ENCODE assay signal across 7 cellular contexts in the genomic region with DNA sequence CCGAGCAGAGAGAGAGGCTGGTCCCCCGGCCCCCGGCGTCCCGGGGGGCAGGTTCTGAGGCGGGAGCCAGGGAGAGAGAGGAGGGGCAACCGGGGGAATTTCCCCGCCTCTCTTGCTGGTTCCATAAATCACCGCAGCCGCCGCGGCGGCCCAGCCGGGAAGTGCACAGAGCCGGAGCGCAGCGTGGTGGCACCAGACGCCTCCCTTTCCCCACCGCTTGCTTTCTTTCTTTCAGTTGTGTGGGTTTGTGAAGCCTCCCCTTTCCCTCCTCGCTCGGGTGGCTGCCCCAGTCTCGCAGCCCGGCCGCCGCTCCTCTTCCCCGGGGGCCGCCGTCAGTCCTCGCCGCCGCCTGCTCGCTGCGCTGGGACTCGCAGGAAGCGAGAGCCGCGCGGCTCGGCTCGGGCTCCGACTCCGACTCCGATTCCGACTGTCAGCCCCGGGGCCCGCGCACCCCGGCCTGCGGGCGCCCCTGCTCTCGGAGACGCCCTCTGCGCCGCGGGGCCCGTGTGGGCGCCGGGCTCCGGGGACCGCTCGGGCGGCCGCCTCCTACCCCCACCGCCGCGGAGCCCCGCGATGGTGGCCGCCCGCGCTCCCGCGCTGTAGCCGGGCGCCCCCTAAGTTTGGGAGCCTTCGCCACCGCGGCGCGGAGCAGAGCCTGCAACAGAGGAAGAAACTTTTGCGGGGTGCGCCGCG. TPM values are rescaled to one million over a fixed set of nuclear protein-coding genes. Genes with fewer than 3 reads are reported as not detected.
DNase-seq lines count a peak whose midpoint lies in the region; ATAC-seq, FAIRE-seq and TF ChIP-seq lines count a peak whose summit lies in the region.

A gene (plus strand): TSS at position 153 of the 693 bp plus-strand sequence. CDS start 616 bp downstream, outside the sequence.

- no peaks in the 10 kb centered on the region for H3K4me1 ChIP-seq in HepG2 (ENCODE audit: insufficient read depth, low read length)

- 0 out of 2 replicates have a peak, but pooled peaks have one; percentile 9 for TF ChIP-seq CTCF in HepG2 (CRISPR knock-in tag; IDR thresholded peaks at IDR 0.05)

- H4K20me1 ChIP-seq in HepG2 (ENCODE audit: insufficient read depth, low read length): no peaks in the 10 kb centered on the region

- no peaks in the 10 kb centered on the region for H3K9me3 ChIP-seq in HepG2 (ENCODE audit: low read length)

- peak within 1 kb of the TSS; percentile 40 to 70 (median 53); a peak in 5 of 6 replicates for H3K4me3 ChIP-seq in HepG2 (replicated peaks in 1 of 3; ENCODE audit: insufficient read depth in 1 of 3, low read depth in 2 of 3, low read length in 3 of 3)

- peaks cover 5 to 48% of the 10 kb centered on the region in 2 experiments; a peak in 4 of 5 replicates for H3K27me3 ChIP-seq in HepG2 (ENCODE audit: control insufficient read depth in 1 of 2, insufficient read depth in 2 of 2, low read length in 2 of 2)

- no peaks in the 10 kb centered on the region for H3K36me3 ChIP-seq in HepG2 (replicated peaks in 1 of 2; ENCODE audit: control insufficient read depth in 1 of 2, insufficient read depth in 2 of 2, low read length in 2 of 2)

- ATAC-seq in GM18508 (IDR thresholded peaks at IDR 0.05; ENCODE audit: insufficient read depth, unreplicated experiment) (peak; percentile 48), HG02973 (IDR thresholded peaks at IDR 0.05; ENCODE audit: unreplicated experiment) (peak; percentile 64), HepG2 (peak; percentile 86)

- no peaks in the 10 kb centered on the region for H3K79me2 ChIP-seq in HepG2 (ENCODE audit: insufficient read depth, low read length)

- POLR2A ChIA-PET in HepG2 (lab: Yijun Ruan, JAX): no interaction called here

- TF ChIP-seq EP300 in HepG2 (IDR thresholded peaks at IDR 0.05; ENCODE audit: low read depth in 2 of 2, low read length in 2 of 2) (no peak), HepG2 (CRISPR knock-in tag; IDR thresholded peaks at IDR 0.05; ENCODE audit: borderline replicate concordance) (no peak)

- TF ChIP-seq POLR2A in HepG2 (IDR thresholded peaks at IDR 0.05; ENCODE audit: insufficient read depth in 1 of 2, low read depth in 2 of 2, low read length in 2 of 2): no peak

- no peak within 1 kb of the TSS for H2AFZ ChIP-seq in HepG2 (ENCODE audit: low read length)

- no peak for FAIRE-seq in HepG2 (lab: Jason Lieb, UNC)

- H3K4me2 ChIP-seq in HepG2 (ENCODE audit: low read depth, low read length): peak within 1 kb of the TSS; percentile 78

- 0 out of 2 replicates have a peak, but pooled peaks have one; percentile 4 for TF ChIP-seq RAD21 in HepG2 (CRISPR knock-in tag; IDR thresholded peaks at IDR 0.05)

- CTCF ChIA-PET in HepG2 (lab: Yijun Ruan, JAX; ENCODE audit: low intra/inter-chr PET ratio, low total read pairs): no interaction called here

- H3K9ac ChIP-seq in HepG2 (ENCODE audit: insufficient read depth, low read depth, low read length): no peak within 1 kb of the TSS

- intact Hi-C loops in HepG2 (cut with micrococcal nuclease; ENCODE audit: unreplicated experiment): no loop called here

- BruUV-seq in HepG2 (replicated peaks; lab: Mats Ljungman, UMichigan): no TSS peak

- DNase-seq in NCI-H2171 treated with DMSO at 0.1 percent for 48 hours (lab: John Stamatoyannopoulos, UW): peak; percentile 82
- DNase-seq in activated CD4-positive, alpha-beta T cell treated with anti-CD3 and anti-CD28 coated beads for 4 hours: peak; percentile 63 to 69
- DNase-seq in dermis blood vessel endothelial cell: peak; percentile 88
- no peak for DNase-seq in HepG2 (ENCODE audit: low spot score)
- peak; percentile 67 for DNase-seq in stimulated activated CD4-positive, alpha-beta T cell treated with anti-CD3 and anti-CD28 coated beads, Interleukin-1b, Interleukin-23, amount 100 ng/mL, for 48 hours

- 1% methylated on average over 16 of the region's 84 CpGs for whole genome bisulfite sequencing in HepG2 (ENCODE audit: low lambda C conversion rate)

- H3K27ac ChIP-seq in HepG2 (ENCODE audit: extremely low read length, insufficient read depth, low read length): no peak within 1 kb of the TSS

- in situ Hi-C loops in HepG2 (cut with HindIII; ENCODE audit: extremely low pct_ligation_motif_present, low pct_unique_long_range_greater_than_20kb): no loop called here

TF ChIP-seq in HepG2, 621 proteins besides CTCF, POLR2A, EP300 and RAD21 (continues in another document):
- TF ChIP-seq CBFB (CRISPR knock-in tag; IDR thresholded peaks at IDR 0.05): no peak
- TF ChIP-seq, protein P1, sequence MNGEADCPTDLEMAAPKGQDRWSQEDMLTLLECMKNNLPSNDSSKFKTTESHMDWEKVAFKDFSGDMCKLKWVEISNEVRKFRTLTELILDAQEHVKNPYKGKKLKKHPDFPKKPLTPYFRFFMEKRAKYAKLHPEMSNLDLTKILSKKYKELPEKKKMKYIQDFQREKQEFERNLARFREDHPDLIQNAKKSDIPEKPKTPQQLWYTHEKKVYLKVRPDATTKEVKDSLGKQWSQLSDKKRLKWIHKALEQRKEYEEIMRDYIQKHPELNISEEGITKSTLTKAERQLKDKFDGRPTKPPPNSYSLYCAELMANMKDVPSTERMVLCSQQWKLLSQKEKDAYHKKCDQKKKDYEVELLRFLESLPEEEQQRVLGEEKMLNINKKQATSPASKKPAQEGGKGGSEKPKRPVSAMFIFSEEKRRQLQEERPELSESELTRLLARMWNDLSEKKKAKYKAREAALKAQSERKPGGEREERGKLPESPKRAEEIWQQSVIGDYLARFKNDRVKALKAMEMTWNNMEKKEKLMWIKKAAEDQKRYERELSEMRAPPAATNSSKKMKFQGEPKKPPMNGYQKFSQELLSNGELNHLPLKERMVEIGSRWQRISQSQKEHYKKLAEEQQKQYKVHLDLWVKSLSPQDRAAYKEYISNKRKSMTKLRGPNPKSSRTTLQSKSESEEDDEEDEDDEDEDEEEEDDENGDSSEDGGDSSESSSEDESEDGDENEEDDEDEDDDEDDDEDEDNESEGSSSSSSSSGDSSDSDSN (CRISPR knock-in tag; IDR thresholded peaks at IDR 0.05): peak; percentile 85
- 0 out of 2 replicates have a peak, but pooled peaks have one; percentile 21 for TF ChIP-seq ZNF263 (CRISPR knock-in tag; IDR thresholded peaks at IDR 0.05)
- TF ChIP-seq KDM2A (CRISPR knock-in tag; IDR thresholded peaks at IDR 0.05; ENCODE audit: borderline replicate concordance, low read depth): 0 out of 2 replicates have a peak, but pooled peaks have one; percentile 17
- TF ChIP-seq, protein P2, sequence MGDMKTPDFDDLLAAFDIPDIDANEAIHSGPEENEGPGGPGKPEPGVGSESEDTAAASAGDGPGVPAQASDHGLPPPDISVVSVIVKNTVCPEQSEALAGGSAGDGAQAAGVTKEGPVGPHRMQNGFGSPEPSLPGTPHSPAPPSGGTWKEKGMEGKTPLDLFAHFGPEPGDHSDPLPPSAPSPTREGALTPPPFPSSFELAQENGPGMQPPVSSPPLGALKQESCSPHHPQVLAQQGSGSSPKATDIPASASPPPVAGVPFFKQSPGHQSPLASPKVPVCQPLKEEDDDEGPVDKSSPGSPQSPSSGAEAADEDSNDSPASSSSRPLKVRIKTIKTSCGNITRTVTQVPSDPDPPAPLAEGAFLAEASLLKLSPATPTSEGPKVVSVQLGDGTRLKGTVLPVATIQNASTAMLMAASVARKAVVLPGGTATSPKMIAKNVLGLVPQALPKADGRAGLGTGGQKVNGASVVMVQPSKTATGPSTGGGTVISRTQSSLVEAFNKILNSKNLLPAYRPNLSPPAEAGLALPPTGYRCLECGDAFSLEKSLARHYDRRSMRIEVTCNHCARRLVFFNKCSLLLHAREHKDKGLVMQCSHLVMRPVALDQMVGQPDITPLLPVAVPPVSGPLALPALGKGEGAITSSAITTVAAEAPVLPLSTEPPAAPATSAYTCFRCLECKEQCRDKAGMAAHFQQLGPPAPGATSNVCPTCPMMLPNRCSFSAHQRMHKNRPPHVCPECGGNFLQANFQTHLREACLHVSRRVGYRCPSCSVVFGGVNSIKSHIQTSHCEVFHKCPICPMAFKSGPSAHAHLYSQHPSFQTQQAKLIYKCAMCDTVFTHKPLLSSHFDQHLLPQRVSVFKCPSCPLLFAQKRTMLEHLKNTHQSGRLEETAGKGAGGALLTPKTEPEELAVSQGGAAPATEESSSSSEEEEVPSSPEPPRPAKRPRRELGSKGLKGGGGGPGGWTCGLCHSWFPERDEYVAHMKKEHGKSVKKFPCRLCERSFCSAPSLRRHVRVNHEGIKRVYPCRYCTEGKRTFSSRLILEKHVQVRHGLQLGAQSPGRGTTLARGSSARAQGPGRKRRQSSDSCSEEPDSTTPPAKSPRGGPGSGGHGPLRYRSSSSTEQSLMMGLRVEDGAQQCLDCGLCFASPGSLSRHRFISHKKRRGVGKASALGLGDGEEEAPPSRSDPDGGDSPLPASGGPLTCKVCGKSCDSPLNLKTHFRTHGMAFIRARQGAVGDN (CRISPR knock-in tag; IDR thresholded peaks at IDR 0.05): peak; percentile 36; the same call in 1 of the 2 replicates
- peak; percentile 4; the same call in 1 of the 2 replicates for TF ChIP-seq EZH2 (conservative IDR thresholded peaks at IDR 0.05; ENCODE audit: low read depth, low read length)
- no peak for TF ChIP-seq SNAPC2 (CRISPR knock-in tag; IDR thresholded peaks at IDR 0.05)

RNA-seq across cellular contexts. Expression of the gene that starts here (rescaled TPM):
- 7.3 and 10.9 TPM in 2 replicates for total RNA-seq in dermis blood vessel endothelial cell
- total RNA-seq in HepG2 (2016; rRNA removed; fragmentation: Illumina TruSeq; extraction: Trizol): 0.11 TPM in 1 of 2 replicates, not detected in the other
- total RNA-seq in HepG2 (2016; cell fraction: cytosol; rRNA removed; fragmentation: Illumina TruSeq; extraction: Trizol; ENCODE audit: low read depth): under 0.01 TPM in 1 of 2 replicates, not detected in the other
- total RNA-seq in HepG2 (2016; cell fraction: insoluble cytoplasmic fraction; rRNA removed; fragmentation: Illumina TruSeq; extraction: Trizol): 0.03 and 0.09 TPM in 2 replicates
- total RNA-seq in HepG2 (2016; cell fraction: membrane; rRNA removed; fragmentation: Illumina TruSeq; extraction: Trizol): 0.03 and 0.09 TPM in 2 replicates
- 0.13 and 0.19 TPM in 2 replicates for total RNA-seq in HepG2 (2016; cell fraction: nucleus; rRNA removed; fragmentation: Illumina TruSeq; extraction: Trizol)
- not detected in 2 replicates for polyA plus RNA-seq in HepG2 (2011; rRNA removed)
- polyA plus RNA-seq in HepG2 (2011; cell fraction: cytosol; rRNA removed): not detected in 2 replicates
- 0.03 TPM in 2 replicates for polyA plus RNA-seq in HepG2 (2011; cell fraction: nucleus; rRNA removed)
- polyA plus RNA-seq in HepG2 (2012): 0.03 TPM in 1 of 2 replicates, not detected in the other
- 0.03 TPM in 1 of 2 replicates, not detected in the other for polyA plus RNA-seq in HepG2 (2016; cell fraction: cytosol; fragmentation: Illumina TruSeq; extraction: Trizol; ENCODE audit: low read depth)
- 0.17 TPM in 1 of 2 replicates, not detected in the other for polyA plus RNA-seq in HepG2 (2016; cell fraction: insoluble cytoplasmic fraction; fragmentation: Illumina TruSeq; extraction: Trizol; ENCODE audit: low read depth)
- polyA plus RNA-seq in HepG2 (2016; cell fraction: membrane; fragmentation: Illumina TruSeq; extraction: Trizol; ENCODE audit: low read depth): not detected in 2 replicates
- polyA plus RNA-seq in HepG2 (2016; cell fraction: nucleus; fragmentation: Illumina TruSeq; extraction: Trizol; ENCODE audit: insufficient read depth, low read depth): 0.19 and 0.35 TPM in 2 replicates
- 0.08 and 0.68 TPM in 2 replicates for polyA minus RNA-seq in HepG2 (2011; rRNA and poly(A)+ RNA removed; ENCODE audit: low replicate concordance)
- not detected in 2 replicates for polyA minus RNA-seq in HepG2 (2011; cell fraction: cytosol; rRNA and poly(A)+ RNA removed)
- 0.13 and 0.50 TPM in 2 replicates for polyA minus RNA-seq in HepG2 (2011; cell fraction: nucleus; rRNA and poly(A)+ RNA removed)

Comparison
In these comparisons a context has a peak if more than half of its experiments do, and no peak if none do; other contexts are left out.
1. Peak in ATAC-seq, H3K4me3 ChIP-seq and H3K4me2 ChIP-seq in HepG2; RNA of the gene not detected or under 1 TPM.